In genomic region chr1:198878566-198878965, GRCh38 we compare ENCODE assay signal across 22 cellular contexts.
"Had no signal": no experiment of that assay in that cellular context is flagged by ENCODE, and none has a peak within 500 bp of the region (broad histone marks: within the 10 kb centered on the region; RNA-seq: fewer than 3 reads in every experiment).

No MANE protein-coding gene starts in this region.

- H3K36me3 Mint-ChIP-seq: activated CD4-positive, alpha-beta memory T cell treated with anti-CD3 and anti-CD28 coated beads for 36 hours; memory B cell; WTC11 had no signal

- H3K4me1 ChIP-seq: ascending aorta, testis had no signal

- H3K36me3 ChIP-seq: adrenal gland, ascending aorta, cardiac muscle cell had no signal

- H3K4me3 ChIP-seq: adrenal gland, ascending aorta, cardiac muscle cell, heart right ventricle, testis had no signal

- DNase-seq: activated CD4-positive, alpha-beta memory T cell treated with anti-CD3 and anti-CD28 coated beads for 36 hours; activated CD4-positive, alpha-beta T cell treated with anti-CD3 and anti-CD28 coated beads for 4 hours; activated gamma-delta T cell treated with Interleukin-2 at 50 U/mL for 16 hours; adrenal gland; effector CD4-positive, alpha-beta T cell; heart right ventricle; islet precursor cell; left colon; nucleus accumbens; small intestine; stimulated activated CD4-positive, alpha-beta T cell treated with anti-CD3 and anti-CD28 coated beads, Interleukin-15, amount 100 ng/mL, for 24 hours; T1000; testis had no signal

- H3K27me3 Mint-ChIP-seq: activated CD4-positive, alpha-beta memory T cell treated with anti-CD3 and anti-CD28 coated beads for 36 hours; activated naive CD4-positive, alpha-beta T cell treated with anti-CD3 and anti-CD28 coated beads, Interleukin-2, amount 50 U/mL, for 24 hours; dendritic cell treated with granulocyte-macrophage colony-stimulating factor and Interleukin-4, amounts not matched to agents 40 ng/mL and 50 ng/mL, for 4 days; memory B cell had no signal

- H3K9me3 Mint-ChIP-seq: activated CD4-positive, alpha-beta memory T cell treated with anti-CD3 and anti-CD28 coated beads for 36 hours; T-helper 1 cell treated with Interleukin-12 subunit alpha and Interleukin-12 subunit beta and Interleukin-4 antibody, amounts not matched to agents 30 μg/mL and 1 μg/mL, for 36 hours; WTC11 had no signal

- H3K4me3 Mint-ChIP-seq: activated CD4-positive, alpha-beta memory T cell treated with anti-CD3 and anti-CD28 coated beads for 36 hours; activated naive CD4-positive, alpha-beta T cell treated with anti-CD3 and anti-CD28 coated beads, Interleukin-2, amount 50 U/mL, for 24 hours; dendritic cell treated with granulocyte-macrophage colony-stimulating factor and Interleukin-4, amounts not matched to agents 40 ng/mL and 50 ng/mL, for 4 days; memory B cell; stimulated activated memory B cell treated with anti-CD40 and anti-IgM and Interleukin-4, amounts not matched to agents 10 μg/mL and 1 μg/mL and 100 μg/mL, for 72 hours; T-helper 1 cell treated with Interleukin-12 subunit alpha and Interleukin-12 subunit beta and Interleukin-4 antibody, amounts not matched to agents 30 μg/mL and 1 μg/mL, for 36 hours; WTC11 had no signal

- H3K9me3 ChIP-seq: adrenal gland, ascending aorta, heart right ventricle, testis had no signal

- FAIRE-seq: endometrium, small intestine had no signal

- H3K27ac Mint-ChIP-seq: activated CD4-positive, alpha-beta memory T cell treated with anti-CD3 and anti-CD28 coated beads for 36 hours; activated naive CD4-positive, alpha-beta T cell treated with anti-CD3 and anti-CD28 coated beads, Interleukin-2, amount 50 U/mL, for 24 hours; dendritic cell treated with granulocyte-macrophage colony-stimulating factor and Interleukin-4, amounts not matched to agents 40 ng/mL and 50 ng/mL, for 4 days; memory B cell; stimulated activated memory B cell treated with anti-CD40 and anti-IgM and Interleukin-4, amounts not matched to agents 10 μg/mL and 1 μg/mL and 100 μg/mL, for 72 hours; T-helper 1 cell treated with Interleukin-12 subunit alpha and Interleukin-12 subunit beta and Interleukin-4 antibody, amounts not matched to agents 30 μg/mL and 1 μg/mL, for 36 hours; WTC11 had no signal

- H3K4me1 Mint-ChIP-seq: memory B cell; stimulated activated memory B cell treated with anti-CD40 and anti-IgM and Interleukin-4, amounts not matched to agents 10 μg/mL and 1 μg/mL and 100 μg/mL, for 72 hours had no signal

- H3K27ac ChIP-seq: adrenal gland, ascending aorta, cardiac muscle cell, heart right ventricle, testis had no signal

- H3K27me3 ChIP-seq: adrenal gland, ascending aorta, cardiac muscle cell, heart right ventricle, testis had no signal
